ENCODE assay signal across 8 cellular contexts in genomic region chr1:222455188-222455879, GRCh38.
DNase-seq lines count a peak whose midpoint lies in the region; ATAC-seq lines count a peak whose summit lies in the region.

No MANE protein-coding gene starts in this region.

- H3K4me3 Mint-ChIP-seq in activated CD4-positive, alpha-beta memory T cell treated with anti-CD3 and anti-CD28 coated beads, Interleukin-2, amount 10 ng/mL, durations not matched to agents 7 days and 5 days = no peak overlapping the region

- CTCF ChIA-PET in activated CD4-positive, alpha-beta memory T cell treated with anti-CD3 and anti-CD28 coated beads, Interleukin-2, amount 10 ng/mL, durations not matched to agents 7 days and 5 days (lab: Charles Lee) = interaction anchor here (0.5 to 7.0 kb wide), 25 partner anchors 8 to 977 kb away, joined by 3 to 66 read pairs (median 4); partner anchors contain the start of gene DUSP10

- H3K36me3 Mint-ChIP-seq in activated CD4-positive, alpha-beta memory T cell treated with anti-CD3 and anti-CD28 coated beads, Interleukin-2, amount 10 ng/mL, durations not matched to agents 7 days and 5 days (ENCODE audit: low read depth) = no peaks in the 10 kb centered on the region

- H3K27me3 Mint-ChIP-seq in activated CD4-positive, alpha-beta memory T cell treated with anti-CD3 and anti-CD28 coated beads, Interleukin-2, amount 10 ng/mL, durations not matched to agents 7 days and 5 days = no peaks in the 10 kb centered on the region

- POLR2A ChIA-PET in activated CD4-positive, alpha-beta memory T cell treated with anti-CD3 and anti-CD28 coated beads, Interleukin-2, amount 10 ng/mL, durations not matched to agents 7 days and 5 days (lab: Charles Lee) = interaction anchor here (0.9 to 1.2 kb wide), 2 partner anchors 134 to 712 kb away, joined by 3 read pairs; partner anchors contain the start of gene TAF1A

- H3K9me3 Mint-ChIP-seq in activated CD4-positive, alpha-beta memory T cell treated with anti-CD3 and anti-CD28 coated beads, Interleukin-2, amount 10 ng/mL, durations not matched to agents 7 days and 5 days = peaks cover 8% of the 10 kb centered on the region

- WGBS in mesodermal cell (ENCODE audit: insufficient coverage in 2 of 2), 2 experiments = 17 to 18% methylated on average over 13 of the region's 16 CpGs

- H3K4me1 ChIP-seq in effector memory CD4-positive, alpha-beta T cell (ENCODE audit: control insufficient read depth, insufficient read depth, low read length, poor library complexity, severe bottlenecking) = peaks cover 8% of the 10 kb centered on the region
- peaks cover 8% of the 10 kb centered on the region for H3K4me1 ChIP-seq in mesodermal cell (ENCODE audit: control insufficient read depth, insufficient read depth, low read length, poor library complexity, severe bottlenecking)

- no peaks in the 10 kb centered on the region for H3K36me3 ChIP-seq in effector memory CD4-positive, alpha-beta T cell (ENCODE audit: control insufficient read depth, insufficient read depth, low read length)
- no peaks in the 10 kb centered on the region for H3K36me3 ChIP-seq in mesodermal cell (ENCODE audit: control insufficient read depth, insufficient read depth, low read length)

- no peak overlapping the region for H3K4me3 ChIP-seq in effector memory CD4-positive, alpha-beta T cell (ENCODE audit: insufficient read depth, low read depth, low read length, poor library complexity, severe bottlenecking)
- no peak overlapping the region for H3K4me3 ChIP-seq in mesodermal cell (ENCODE audit: extremely low read depth, insufficient read depth, low read length, poor library complexity, severe bottlenecking)

- H3K27me3 ChIP-seq in effector memory CD4-positive, alpha-beta T cell (replicated peaks; ENCODE audit: control insufficient read depth, insufficient read depth, low read length, poor library complexity, severe bottlenecking) = no peaks in the 10 kb centered on the region

- DNase-seq in COR-L47 (lab: John Stamatoyannopoulos, UW) (peak; percentile 64), NCI-H82 (lab: John Stamatoyannopoulos, UW) (peak; percentile 90)
- DNase-seq in activated CD4-positive, alpha-beta memory T cell treated with anti-CD3 and anti-CD28 coated beads, Interleukin-2, amount 10 ng/mL, durations not matched to agents 7 days and 5 days = peak; percentile 82
- peak; percentile 51 to 68 (median 51) for DNase-seq in effector memory CD4-positive, alpha-beta T cell
- peak; percentile 62 to 64 for DNase-seq in stimulated activated CD8-positive, alpha-beta memory T cell treated with anti-CD3 and anti-CD28 coated beads, Interleukin-15, amount 100 ng/mL, for 48 hours (ENCODE audit: low read depth in 2 of 2)

- no peaks in the 10 kb centered on the region for H3K9me3 ChIP-seq in effector memory CD4-positive, alpha-beta T cell (ENCODE audit: control insufficient read depth, low read length)
- peaks cover 17% of the 10 kb centered on the region for H3K9me3 ChIP-seq in mesodermal cell (ENCODE audit: control insufficient read depth, low read length)

- H3K27ac ChIP-seq in effector memory CD4-positive, alpha-beta T cell (ENCODE audit: insufficient read depth, low read length, poor library complexity, severe bottlenecking) = no peak overlapping the region
- peak overlapping the region; percentile 10 for H3K27ac ChIP-seq in mesodermal cell (ENCODE audit: low read depth, low read length, severe bottlenecking)

- peaks cover 2% of the 10 kb centered on the region for H3K4me1 Mint-ChIP-seq in activated CD4-positive, alpha-beta memory T cell treated with anti-CD3 and anti-CD28 coated beads, Interleukin-2, amount 10 ng/mL, durations not matched to agents 7 days and 5 days

- ATAC-seq in GM19467 (IDR thresholded peaks at IDR 0.05; ENCODE audit: unreplicated experiment) (peak; percentile 95), HG03565 (IDR thresholded peaks at IDR 0.05; ENCODE audit: unreplicated experiment) (peak; percentile 95)

- H3K27ac Mint-ChIP-seq in activated CD4-positive, alpha-beta memory T cell treated with anti-CD3 and anti-CD28 coated beads, Interleukin-2, amount 10 ng/mL, durations not matched to agents 7 days and 5 days = no peak overlapping the region
